In genomic region chr5:179820483-179821297, GRCh38 we compare ENCODE assay signal across 8 cellular contexts. TPM values are rescaled to one million over a fixed set of nuclear protein-coding genes. Genes with fewer than 3 reads are reported as not detected.
DNase-seq lines count a peak whose midpoint lies in the region; ATAC-seq and TF ChIP-seq lines count a peak whose summit lies in the region.

TSS of gene SQSTM1 (plus strand) at chr5:179820905. CDS start at chr5:179820937, 32 bp downstream.

- H3K27me3 ChIP-seq in HUES64 (ENCODE audit: insufficient read depth, low read length) (0 out of 2 replicates have a peak, but pooled peaks cover 12% of the 10 kb centered on the region), SJCRH30 (no peaks in the 10 kb centered on the region), neural progenitor cell (peaks cover 32% of the 10 kb centered on the region), subcutaneous abdominal adipose tissue (ENCODE audit: control insufficient read depth in 5 of 5, insufficient read depth in 4 of 5, low read length in 5 of 5) (no peaks in the 10 kb centered on the region)

- ATAC-seq in GM21390 (IDR thresholded peaks at IDR 0.05; ENCODE audit: unreplicated experiment): peak; percentile 43

- peaks cover 16% of the 10 kb centered on the region for H3K27me3 Mint-ChIP-seq in neural progenitor cell (ENCODE audit: insufficient read depth, low read depth)

- 2% methylated on average over 81 of the region's 81 CpGs for WGBS in HUES64

- peaks cover 31% of the 10 kb centered on the region for H3K36me3 ChIP-seq in HUES64 (ENCODE audit: insufficient read depth, low read length)
- H3K36me3 ChIP-seq in SJCRH30: peaks cover 20% of the 10 kb centered on the region
- H3K36me3 ChIP-seq in neural progenitor cell: no peaks in the 10 kb centered on the region
- peaks cover 0 to 38% (median 33%) of the 10 kb centered on the region in 5 donors for H3K36me3 ChIP-seq in subcutaneous abdominal adipose tissue (ENCODE audit: control insufficient read depth in 5 of 5, insufficient read depth in 5 of 5, low read length in 5 of 5)

- peaks cover 25% of the 10 kb centered on the region for H3F3A ChIP-seq in neural progenitor cell (ENCODE audit: low read depth)

- peaks cover 21% of the 10 kb centered on the region for H3K79me2 ChIP-seq in neural progenitor cell (ENCODE audit: low read depth)

- H3K27ac ChIP-seq in HUES64 (ENCODE audit: low read depth, low read length) (peak within 1 kb of the TSS; percentile 87), SJCRH30 (peak within 1 kb of the TSS; percentile 96), neural progenitor cell (no peak within 1 kb of the TSS), subcutaneous abdominal adipose tissue (ENCODE audit: low read depth, low read length) (peak within 1 kb of the TSS; percentile 100)

- peaks cover 33% of the 10 kb centered on the region for H4K20me1 ChIP-seq in neural progenitor cell (ENCODE audit: low read depth)

- peak within 1 kb of the TSS; percentile 95 for H3K4me3 Mint-ChIP-seq in neural progenitor cell

- H3K27ac Mint-ChIP-seq in neural progenitor cell: peak within 1 kb of the TSS; percentile 69

- peak within 1 kb of the TSS; percentile 88 for H3K9ac ChIP-seq in HUES64 (ENCODE audit: low read depth, low read length)
- peak within 1 kb of the TSS; percentile 61 for H3K9ac ChIP-seq in neural progenitor cell
- H3K9ac ChIP-seq in subcutaneous abdominal adipose tissue (ENCODE audit: low read length in 5 of 5): peak within 1 kb of the TSS; percentile 90 to 100 (median 99)

- peak within 1 kb of the TSS; percentile 63 for H3K4me3 ChIP-seq in HUES64 (ENCODE audit: low read length)
- H3K4me3 ChIP-seq in SJCRH30: peak within 1 kb of the TSS; percentile 95
- peak within 1 kb of the TSS; percentile 89 for H3K4me3 ChIP-seq in neural progenitor cell
- H3K4me3 ChIP-seq in subcutaneous abdominal adipose tissue (ENCODE audit: low read depth in 1 of 5, low read length in 5 of 5): peak within 1 kb of the TSS; percentile 83 to 95 (median 91)

- H3K4me1 Mint-ChIP-seq in neural progenitor cell: peaks cover 38% of the 10 kb centered on the region

- peaks cover 2% of the 10 kb centered on the region for H3K9me3 Mint-ChIP-seq in neural progenitor cell

- H2AFZ ChIP-seq in neural progenitor cell (replicated peaks): no peak within 1 kb of the TSS

- peak; percentile 31 for DNase-seq in DMS79 (lab: John Stamatoyannopoulos, UW)
- DNase-seq in SJCRH30: peak; percentile 72 to 82
- peak; percentile 82 for DNase-seq in activated naive CD4-positive, alpha-beta T cell treated with Interleukin-2 at 50 U/mL for 16 hours
- peak; percentile 63 for DNase-seq in foreskin melanocyte
- DNase-seq in neural progenitor cell (ENCODE audit: low spot score): peak; percentile 92

- H3K4me1 ChIP-seq in HUES64 (ENCODE audit: insufficient read depth, low read length) (peaks cover 27% of the 10 kb centered on the region), SJCRH30 (peaks cover 25% of the 10 kb centered on the region), neural progenitor cell (peaks cover 26% of the 10 kb centered on the region), subcutaneous abdominal adipose tissue (ENCODE audit: control insufficient read depth in 5 of 5, insufficient read depth in 5 of 5, low read length in 5 of 5) (peaks cover 24 to 82% (median 75%) of the 10 kb centered on the region in 5 donors)

- H3K9me3 ChIP-seq in HUES64 (ENCODE audit: insufficient read depth, low read depth, low read length) (no peaks in the 10 kb centered on the region), SJCRH30 (replicated peaks) (no peaks in the 10 kb centered on the region), neural progenitor cell (ENCODE audit: low read depth) (no peaks in the 10 kb centered on the region), subcutaneous abdominal adipose tissue (ENCODE audit: control insufficient read depth in 5 of 5, low read length in 5 of 5) (no peaks in the 10 kb centered on the region)

- H3K4me2 ChIP-seq in neural progenitor cell: peak within 1 kb of the TSS; percentile 92

- peak; percentile 21 for TF ChIP-seq CTCF in neural progenitor cell (IDR thresholded peaks at IDR 0.05)

- H3K36me3 Mint-ChIP-seq in neural progenitor cell: peaks cover 14% of the 10 kb centered on the region

RNA-seq across cellular contexts. Expression of gene SQSTM1, which starts in this region (rescaled TPM):
- polyA plus RNA-seq in HUES64 (2013, experiment 1 of 2): 73.1 TPM
- polyA plus RNA-seq in HUES64 (2013, experiment 2 of 2): 62.6 TPM
- 64.9 and 65.8 TPM in 2 replicates for total RNA-seq in SJCRH30 (2014; rRNA removed; shearing (Covaris generic))
- total RNA-seq in neural progenitor cell (ENCODE audit: low replicate concordance): 27.6 and 55.0 TPM in 2 replicates

Comparison
In these comparisons a context has a peak if more than half of its experiments do, and no peak if none do; other contexts are left out.
1. DNase-seq: peak in every context shown above with its lines; median percentile 92 in neural progenitor cell; 82 in activated naive CD4-positive, alpha-beta T cell treated with Interleukin-2 at 50 U/mL for 16 hours; 77 in SJCRH30; 63 in foreskin melanocyte; 31 in DMS79.